1 cellular context compared by ENCODE assay signal in genomic region chr22:43243275-43243768, GRCh38.
TF ChIP-seq lines count a peak whose summit lies in the region.

No MANE protein-coding gene starts in this region.

TF ChIP-seq in HepG2, 621 proteins besides CTCF, POLR2A, EP300 and RAD21:
- TF ChIP-seq ZFX (CRISPR knock-in tag; IDR thresholded peaks at IDR 0.05; ENCODE audit: low read depth) (peak; percentile 16; the same call in 1 of the 2 replicates), SOX6 (IDR thresholded peaks at IDR 0.05) (no peak), SOX6 (CRISPR knock-in tag; IDR thresholded peaks at IDR 0.05) (no peak)
